Comparison of ENCODE assay signal across 2 cellular contexts in the genomic region with DNA sequence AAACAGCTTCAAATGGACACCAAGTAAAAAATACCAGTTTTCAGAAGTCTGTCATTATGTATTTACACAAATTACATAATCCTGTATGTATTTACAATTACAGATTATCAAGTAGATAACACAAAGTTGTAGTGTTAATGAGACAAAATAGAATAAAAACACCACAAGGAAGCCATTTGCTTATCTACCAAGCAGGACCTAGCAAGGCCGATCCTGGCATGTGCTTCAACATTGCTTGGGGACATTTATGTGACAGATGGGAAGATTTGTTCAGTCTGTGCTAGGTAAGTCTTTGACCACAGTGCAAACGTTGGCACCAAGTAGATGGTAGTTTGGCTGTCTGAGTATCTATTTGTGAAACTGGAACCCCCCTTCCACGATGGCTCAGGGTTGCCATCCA.
TF ChIP-seq lines count a peak whose summit lies in the region.

No MANE protein-coding gene starts in this region.

TF ChIP-seq in SK-N-SH, 30 proteins besides CTCF, POLR2A, EP300 and RAD21 (continued from another document):
- TF ChIP-seq FOSL2 (IDR thresholded peaks at IDR 0.05; ENCODE audit: borderline replicate concordance, low read depth) (no peak), POLR2AphosphoS5 (IDR thresholded peaks at IDR 0.05; ENCODE audit: low read depth, low read length) (no peak), GABPA (IDR thresholded peaks at IDR 0.05; ENCODE audit: low read depth) (no peak), JUND (IDR thresholded peaks at IDR 0.05) (no peak), GATA2 (CRISPR knock-in tag; IDR thresholded peaks at IDR 0.05) (peak; percentile 93), RCOR1 (IDR thresholded peaks at IDR 0.05; ENCODE audit: low read length) (peak; percentile 82; the same call in 1 of the 2 replicates), SIN3A (IDR thresholded peaks at IDR 0.05; ENCODE audit: borderline replicate concordance, low read depth, low read length) (no peak), RXRA (IDR thresholded peaks at IDR 0.05; ENCODE audit: borderline replicate concordance, low read depth) (no peak), NFIC (IDR thresholded peaks at IDR 0.05; ENCODE audit: borderline replicate concordance) (no peak), TEAD4 (IDR thresholded peaks at IDR 0.05; ENCODE audit: borderline replicate concordance, insufficient read depth) (no peak), ELF1 (IDR thresholded peaks at IDR 0.05) (no peak), RFX5 (IDR thresholded peaks at IDR 0.05; ENCODE audit: low read length) (no peak), CHD2 (IDR thresholded peaks at IDR 0.05; ENCODE audit: low read length, partially characterized antibody) (peak; percentile 41), YY1 (IDR thresholded peaks at IDR 0.05; ENCODE audit: low read depth) (no peak)
- TF ChIP-seq, protein P1, sequence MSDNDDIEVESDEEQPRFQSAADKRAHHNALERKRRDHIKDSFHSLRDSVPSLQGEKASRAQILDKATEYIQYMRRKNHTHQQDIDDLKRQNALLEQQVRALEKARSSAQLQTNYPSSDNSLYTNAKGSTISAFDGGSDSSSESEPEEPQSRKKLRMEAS (IDR thresholded peaks at IDR 0.05; ENCODE audit: low read depth) = no peak
- TF ChIP-seq, protein P2, sequence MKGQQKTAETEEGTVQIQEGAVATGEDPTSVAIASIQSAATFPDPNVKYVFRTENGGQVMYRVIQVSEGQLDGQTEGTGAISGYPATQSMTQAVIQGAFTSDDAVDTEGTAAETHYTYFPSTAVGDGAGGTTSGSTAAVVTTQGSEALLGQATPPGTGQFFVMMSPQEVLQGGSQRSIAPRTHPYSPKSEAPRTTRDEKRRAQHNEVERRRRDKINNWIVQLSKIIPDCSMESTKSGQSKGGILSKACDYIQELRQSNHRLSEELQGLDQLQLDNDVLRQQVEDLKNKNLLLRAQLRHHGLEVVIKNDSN (IDR thresholded peaks at IDR 0.05; ENCODE audit: borderline replicate concordance, low read depth) = no peak

TF ChIP-seq in SK-N-SH treated with all-trans-retinoic acid at 6 μM for 48 hours, 23 proteins besides CTCF, POLR2A, EP300 and RAD21 (continued from another document):
- TF ChIP-seq ZFP30 (CRISPR knock-in tag; IDR thresholded peaks at IDR 0.05) = no peak
- TF ChIP-seq, protein P3, sequence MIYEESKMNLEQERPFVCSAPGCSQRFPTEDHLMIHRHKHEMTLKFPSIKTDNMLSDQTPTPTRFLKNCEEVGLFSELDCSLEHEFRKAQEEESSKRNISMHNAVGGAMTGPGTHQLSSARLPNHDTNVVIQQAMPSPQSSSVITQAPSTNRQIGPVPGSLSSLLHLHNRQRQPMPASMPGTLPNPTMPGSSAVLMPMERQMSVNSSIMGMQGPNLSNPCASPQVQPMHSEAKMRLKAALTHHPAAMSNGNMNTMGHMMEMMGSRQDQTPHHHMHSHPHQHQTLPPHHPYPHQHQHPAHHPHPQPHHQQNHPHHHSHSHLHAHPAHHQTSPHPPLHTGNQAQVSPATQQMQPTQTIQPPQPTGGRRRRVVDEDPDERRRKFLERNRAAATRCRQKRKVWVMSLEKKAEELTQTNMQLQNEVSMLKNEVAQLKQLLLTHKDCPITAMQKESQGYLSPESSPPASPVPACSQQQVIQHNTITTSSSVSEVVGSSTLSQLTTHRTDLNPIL (CRISPR knock-in tag; IDR thresholded peaks at IDR 0.05; ENCODE audit: low read depth) = no peak
- no peak for TF ChIP-seq ZC3H10 (CRISPR knock-in tag; IDR thresholded peaks at IDR 0.05)
- no peak for TF ChIP-seq OSR1 (CRISPR knock-in tag; IDR thresholded peaks at IDR 0.05)
- TF ChIP-seq ARNTL (CRISPR knock-in tag; IDR thresholded peaks at IDR 0.05; ENCODE audit: borderline replicate concordance, low read depth) = no peak
- no peak for TF ChIP-seq GLIS3 (CRISPR knock-in tag; IDR thresholded peaks at IDR 0.05)
